In genomic region chrX:150421816-150422215, GRCh38 we compare ENCODE assay signal across 21 cellular contexts. TPM values are rescaled to one million over a fixed set of nuclear protein-coding genes. Genes with fewer than 3 reads are reported as not detected.
A peak's percentile ranks its signal among the peaks of the same experiment; 100 is the strongest.
DNase-seq lines count a peak whose midpoint lies in the region; ATAC-seq and TF ChIP-seq lines count a peak whose summit lies in the region.
"Had no signal": no experiment of that assay in that cellular context is flagged by ENCODE, and none has a peak within 500 bp of the region (broad histone marks: within the 10 kb centered on the region; RNA-seq: fewer than 3 reads in every experiment).

No MANE protein-coding gene starts in this region.

- H3K4me3 ChIP-seq in uterus (no peak overlapping the region), sigmoid colon (no peak overlapping the region)
- H3K4me3 ChIP-seq: K562, SJSA1, suprapubic skin had no signal

- intact Hi-C loops in Right ventricle myocardium superior (cut with DNase I) (no loop called here), cardiac septum (cut with DNase I) (no loop called here), uterus (cut with DNase I; ENCODE audit: low total_unique reads) (no loop called here), sigmoid colon (cut with DNase I) (no loop called here)

- no peak overlapping the region for H3K27ac ChIP-seq in uterus
- H3K27ac ChIP-seq in sigmoid colon, result no peak overlapping the region
- H3K27ac ChIP-seq: SJSA1, suprapubic skin had no signal

- no peaks in the 10 kb centered on the region for H3K9me3 ChIP-seq in uterus
- H3K9me3 ChIP-seq in sigmoid colon, result no peaks in the 10 kb centered on the region
- H3K9me3 ChIP-seq: SJSA1, suprapubic skin had no signal

- peak; percentile 52 for DNase-seq in Right ventricle myocardium superior
- no peak for DNase-seq in cardiac septum (ENCODE audit: low spot score)
- DNase-seq in cerebellum (ENCODE audit: low spot score), result peak; percentile 4
- DNase-seq in left lobe of liver (ENCODE audit: low spot score), result peak; percentile 63
- peak; percentile 44 to 55 for DNase-seq in uterus
- no peak for DNase-seq in sigmoid colon
- no peak for DNase-seq in NCI-H1092 (lab: John Stamatoyannopoulos, UW)
- DNase-seq: ACHN; activated CD4-positive, alpha-beta T cell treated with anti-CD3 and anti-CD28 coated beads, Interleukin-2, amount 50 U/mL, for 48 hours; activated effector memory CD4-positive, alpha-beta T cell treated with anti-CD3 and anti-CD28 coated beads, Interleukin-2, amount 50 U/mL, for 16 hours; activated naive CD8-positive, alpha-beta T cell treated with anti-CD3 and anti-CD28 coated beads, Interleukin-2, amount 50 U/mL, for 24 hours; CD4-positive, CD25-positive, alpha-beta regulatory T cell; glutamatergic neuron; NCI-H187 treated with DMSO at 0.1 percent for 48 hours; NCI-H345; NK-92 treated with Interleukin-12 subunit alpha and Interleukin-12 subunit beta, amount 100 ng/mL, for 24 hours had no signal

- 72 to 74% methylated on average over 8 of the region's 8 CpGs for WGBS in sigmoid colon, 2 donors

- peak; percentile 46 for ATAC-seq in Right ventricle myocardium superior (ENCODE audit: poor library complexity)
- peak; percentile 91 for ATAC-seq in left lobe of liver
- ATAC-seq in GM21515 (IDR thresholded peaks at IDR 0.05; ENCODE audit: unreplicated experiment), result no peak
- ATAC-seq: activated naive CD8-positive, alpha-beta T cell treated with anti-CD3 and anti-CD28 coated beads, Interleukin-2, amount 50 U/mL, for 24 hours; K562; Panc1 had no signal

- H3K27me3 ChIP-seq in uterus, result no peaks in the 10 kb centered on the region
- no peaks in the 10 kb centered on the region for H3K27me3 ChIP-seq in sigmoid colon
- H3K27me3 ChIP-seq: SJSA1, suprapubic skin had no signal

- no peaks in the 10 kb centered on the region for H3K4me1 ChIP-seq in uterus
- H3K4me1 ChIP-seq in sigmoid colon, result peaks cover 0 to 12% (median 0%) of the 10 kb centered on the region in 4 donors
- H3K4me1 ChIP-seq: SJSA1, suprapubic skin had no signal

- H3K36me3 ChIP-seq in uterus, result no peaks in the 10 kb centered on the region
- no peaks in the 10 kb centered on the region for H3K36me3 ChIP-seq in sigmoid colon
- H3K36me3 ChIP-seq: SJSA1, suprapubic skin had no signal

- TF ChIP-seq POLR2A in uterus (IDR thresholded peaks at IDR 0.05) (no peak), sigmoid colon (IDR thresholded peaks at IDR 0.05) (no peak)

- no peak for TF ChIP-seq CTCF in uterus (IDR thresholded peaks at IDR 0.05)
- TF ChIP-seq CTCF in sigmoid colon (IDR thresholded peaks at IDR 0.05), result no peak

- no peak for TF ChIP-seq EP300 in sigmoid colon (IDR thresholded peaks at IDR 0.05)

RNA-seq across cellular contexts. Expression of gene MAMLD1, which starts 58.7 kb away (rescaled TPM):
- 1.9 TPM for total RNA-seq in Right ventricle myocardium superior
- total RNA-seq in cardiac septum, result 2.6 TPM
- 5.3 TPM for total RNA-seq in cerebellum
- total RNA-seq in left lobe of liver, result 3.1 TPM
- total RNA-seq in uterus, result 10 to 100 TPM in 1 of 4 donors, 1 to 10 TPM in 2, under 1 TPM in 1; 0.77 to 20.6 (median 2.2) TPM
- total RNA-seq in sigmoid colon, result 1 to 10 TPM; 1.2 to 6.4 (median 2.2) TPM
- polyA plus RNA-seq in sigmoid colon, result 1 to 10 TPM in 1 of 3 donors, under 1 TPM in 2; under 0.01 to 1.1 (median 0.23) TPM

Comparison
In these comparisons a context has a peak if more than half of its experiments do, and no peak if none do; other contexts are left out.
1. DNase-seq: peak in Right ventricle myocardium superior (single experiment), cerebellum (single experiment), left lobe of liver (single experiment) and uterus (2 of 2); none in cardiac septum (single experiment), sigmoid colon (single experiment) and NCI-H1092 (single experiment).